19 cellular contexts compared by ENCODE assay signal in genomic region chr15:42149493-42150245, GRCh38. TPM values are rescaled to one million over a fixed set of nuclear protein-coding genes. Genes with fewer than 3 reads are reported as not detected.
"Had no signal": no experiment of that assay in that cellular context is flagged by ENCODE, and none has a peak within 500 bp of the region (broad histone marks: within the 10 kb centered on the region; RNA-seq: fewer than 3 reads in every experiment).

No MANE protein-coding gene starts in this region.

- H3K4me3 Mint-ChIP-seq: activated CD8-positive, alpha-beta T cell treated with anti-CD3 and anti-CD28 coated beads, Interleukin-2, amount 10 ng/mL, durations not matched to agents 7 days and 5 days; activated naive CD4-positive, alpha-beta T cell treated with anti-CD3 and anti-CD28 coated beads, Interleukin-2, amount 50 U/mL, for 24 hours; brain; memory B cell; stimulated activated naive CD8-positive, alpha-beta T cell treated with anti-CD3 and anti-CD28 coated beads, Interleukin-15, Interleukin-2, amounts not matched to agents 100 ng/mL and 50 ng/mL, for 24 hours had no signal

- H3K36me3 ChIP-seq: left lung, pancreas, uterus had no signal

- H3K4me1 ChIP-seq: pancreas, uterus had no signal

- H3K9me3 ChIP-seq: left lung, pancreas, uterus had no signal

- DNase-seq: activated CD8-positive, alpha-beta memory T cell treated with anti-CD3 and anti-CD28 coated beads, Interleukin-2, amount 50 U/mL, for 48 hours; activated CD8-positive, alpha-beta T cell treated with anti-CD3 and anti-CD28 coated beads, Interleukin-2, amount 10 ng/mL, durations not matched to agents 7 days and 5 days; amygdala; left lung; pancreas; stimulated activated CD4-positive, alpha-beta T cell treated with anti-CD3 and anti-CD28 coated beads, Interleukin-15, amount 100 ng/mL, for 24 hours; stimulated activated CD4-positive, alpha-beta T cell treated with anti-CD3 and anti-CD28 coated beads, Interleukin-4, amount 100 ng/mL, for 24 hours; SW 1271 had no signal

- H3K4me1 Mint-ChIP-seq: activated naive CD4-positive, alpha-beta T cell treated with anti-CD3 and anti-CD28 coated beads, Interleukin-2, amount 50 U/mL, for 24 hours; memory B cell had no signal

- H3K9me3 Mint-ChIP-seq: activated naive CD4-positive, alpha-beta T cell treated with anti-CD3 and anti-CD28 coated beads, Interleukin-2, amount 50 U/mL, for 24 hours; brain; memory B cell; stimulated activated naive CD8-positive, alpha-beta T cell treated with anti-CD3 and anti-CD28 coated beads, Interleukin-15, Interleukin-2, amounts not matched to agents 100 ng/mL and 50 ng/mL, for 24 hours had no signal

- ATAC-seq: activated CD8-positive, alpha-beta T cell treated with anti-CD3 and anti-CD28 coated beads, Interleukin-2, amount 10 ng/mL, durations not matched to agents 7 days and 5 days; esophagus mucosa; pancreas had no signal

- H3K27ac ChIP-seq: dorsolateral prefrontal cortex, left lung, pancreas, uterus had no signal

- H3K27ac Mint-ChIP-seq: activated CD8-positive, alpha-beta T cell treated with anti-CD3 and anti-CD28 coated beads, Interleukin-2, amount 10 ng/mL, durations not matched to agents 7 days and 5 days; activated naive CD4-positive, alpha-beta T cell treated with anti-CD3 and anti-CD28 coated beads, Interleukin-2, amount 50 U/mL, for 24 hours; memory B cell; stimulated activated naive CD8-positive, alpha-beta T cell treated with anti-CD3 and anti-CD28 coated beads, Interleukin-15, Interleukin-2, amounts not matched to agents 100 ng/mL and 50 ng/mL, for 24 hours had no signal

- H3K27me3 ChIP-seq: dorsolateral prefrontal cortex, left lung, pancreas, uterus had no signal

- H3K4me3 ChIP-seq: dorsolateral prefrontal cortex, left lung, pancreas, uterus had no signal

- H3K36me3 Mint-ChIP-seq: activated naive CD4-positive, alpha-beta T cell treated with anti-CD3 and anti-CD28 coated beads, Interleukin-2, amount 50 U/mL, for 24 hours; brain; memory B cell had no signal

- H3K27me3 Mint-ChIP-seq: activated naive CD4-positive, alpha-beta T cell treated with anti-CD3 and anti-CD28 coated beads, Interleukin-2, amount 50 U/mL, for 24 hours; brain; stimulated activated naive CD8-positive, alpha-beta T cell treated with anti-CD3 and anti-CD28 coated beads, Interleukin-15, Interleukin-2, amounts not matched to agents 100 ng/mL and 50 ng/mL, for 24 hours had no signal

RNA-seq across cellular contexts. Expression of gene PLA2G4F, which starts 6.8 kb away (rescaled TPM):
- total RNA-seq: activated CD8-positive, alpha-beta T cell treated with anti-CD3 and anti-CD28 coated beads, Interleukin-2, amount 10 ng/mL, durations not matched to agents 7 days and 5 days; cerebellum; fibroblast of villous mesenchyme had no signal
- polyA plus RNA-seq: neural cell had no signal

RNA-seq across cellular contexts. Expression of gene PLA2G4D, which starts 55.3 kb away (rescaled TPM):
- total RNA-seq: activated CD8-positive, alpha-beta T cell treated with anti-CD3 and anti-CD28 coated beads, Interleukin-2, amount 10 ng/mL, durations not matched to agents 7 days and 5 days; fibroblast of villous mesenchyme; renal cortical epithelial cell had no signal
- polyA plus RNA-seq: neural cell had no signal
